21 cellular contexts compared by ENCODE assay signal in the genomic region with DNA sequence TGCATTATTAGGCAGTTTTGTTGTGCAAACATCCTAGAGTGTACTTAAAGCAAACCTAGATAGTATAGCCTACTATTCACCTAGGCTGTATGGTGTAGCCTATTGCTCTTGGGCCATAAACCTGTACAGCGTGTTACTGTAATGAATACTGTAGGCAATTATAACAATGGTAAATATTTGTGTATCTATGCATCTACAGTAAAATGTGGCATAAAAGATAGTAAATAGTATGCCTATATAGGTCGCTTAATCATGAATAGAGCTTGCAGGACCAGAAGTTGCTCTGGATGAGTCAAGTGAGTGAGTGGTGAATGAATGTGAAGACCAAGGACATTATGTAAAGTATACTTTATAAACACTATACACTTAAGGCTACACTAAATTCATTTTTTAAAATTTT.
"Had no signal": no experiment of that assay in that cellular context is flagged by ENCODE, and none has a peak within 500 bp of the region (broad histone marks: within the 10 kb centered on the region; RNA-seq: fewer than 3 reads in every experiment).

No MANE protein-coding gene starts in this region.

- H3K36me3 ChIP-seq: ovary, prostate gland, right atrium auricular region, transverse colon, WERI-Rb-1 had no signal

- H3K27ac ChIP-seq: neutrophil, ovary, prostate gland, right atrium auricular region, stomach, transverse colon, WERI-Rb-1 had no signal

- H3K4me1 ChIP-seq: prostate gland had no signal

- H3K4me3 ChIP-seq: ovary, prostate gland, right atrium auricular region, stomach, transverse colon had no signal

- FAIRE-seq: islet of Langerhans, urothelium cell line had no signal

- H3K27me3 ChIP-seq: neutrophil, ovary, right atrium auricular region, stomach, transverse colon had no signal

- DNase-seq: activated CD4-positive, alpha-beta T cell treated with anti-CD3 and anti-CD28 coated beads, Interleukin-2, amount 10 ng/mL, durations not matched to agents 7 days and 5 days; activated CD4-positive, CD25-positive, alpha-beta regulatory T cell treated with anti-CD3 and anti-CD28 coated beads, Interleukin-2, amount 50 U/mL, for 72 hours; activated CD8-positive, alpha-beta memory T cell treated with anti-CD3 and anti-CD28 coated beads, Interleukin-2, amount 10 ng/mL, durations not matched to agents 7 days and 5 days; activated CD8-positive, alpha-beta T cell treated with anti-CD3 and anti-CD28 coated beads for 36 hours; activated gamma-delta T cell; activated T-cell treated with anti-CD3 and anti-CD28 coated beads for 4 hours; aorta; caudate nucleus; effector CD4-positive, alpha-beta T cell; hippocampal formation; ovary; stimulated activated CD4-positive, alpha-beta T cell treated with anti-CD3 and anti-CD28 coated beads, Interleukin-1b, Interleukin-23, amount 100 ng/mL, for 48 hours; stomach; transverse colon; WERI-Rb-1 had no signal

- ATAC-seq: activated CD8-positive, alpha-beta memory T cell treated with anti-CD3 and anti-CD28 coated beads, Interleukin-2, amount 10 ng/mL, durations not matched to agents 7 days and 5 days; activated CD8-positive, alpha-beta T cell treated with anti-CD3 and anti-CD28 coated beads for 36 hours; stimulated activated memory B cell treated with anti-CD40 and anti-IgM and Interleukin-4, amounts not matched to agents 10 μg/mL and 1 μg/mL and 100 μg/mL, for 72 hours had no signal

- H3K9me3 ChIP-seq: neutrophil, ovary, prostate gland, right atrium auricular region, stomach, transverse colon had no signal
